Comparison of ENCODE assay signal across 27 cellular contexts in genomic region chr11:60566773-60567172, GRCh38. TPM values are rescaled to one million over a fixed set of nuclear protein-coding genes. Genes with fewer than 3 reads are reported as not detected.
"Had no signal": no experiment of that assay in that cellular context is flagged by ENCODE, and none has a peak within 500 bp of the region (broad histone marks: within the 10 kb centered on the region; RNA-seq: fewer than 3 reads in every experiment).

No MANE protein-coding gene starts in this region.

- DNase-seq: activated CD4-positive, alpha-beta T cell treated with anti-CD3 and anti-CD28 coated beads, Interleukin-2, amount 50 U/mL, for 4 hours; activated CD8-positive, alpha-beta memory T cell treated with anti-CD3 and anti-CD28 coated beads for 24 hours; activated CD8-positive, alpha-beta memory T cell treated with anti-CD3 and anti-CD28 coated beads, Interleukin-2, amount 50 U/mL, for 4 hours; activated T-cell treated with anti-CD3 and anti-CD28 coated beads, Interleukin-2, amount 50 U/mL, for 24 hours; aorta; effector CD4-positive, alpha-beta T cell; foreskin fibroblast; heart right ventricle; islet precursor cell; left cardiac atrium; psoas muscle; right cardiac atrium; stimulated activated CD4-positive, alpha-beta T cell treated with anti-CD3 and anti-CD28 coated beads, Interleukin-4, amount 100 ng/mL, for 24 hours; stimulated activated naive CD8-positive, alpha-beta T cell treated with anti-CD3 and anti-CD28 coated beads, Interleukin-15, Interleukin-2, amounts not matched to agents 100 U/mL and 50 U/mL, for 24 hours had no signal

- H3K27me3 ChIP-seq: heart right ventricle had no signal

- H3K36me3 ChIP-seq: heart right ventricle had no signal

- H3K9me3 ChIP-seq: psoas muscle had no signal

- H3K4me1 ChIP-seq: psoas muscle had no signal

- H3K27ac ChIP-seq: heart right ventricle, psoas muscle had no signal

- H3K4me3 ChIP-seq: heart right ventricle, psoas muscle had no signal

- ATAC-seq: activated naive CD4-positive, alpha-beta T cell treated with anti-CD3 and anti-CD28 coated beads, Interleukin-2, amount 50 U/mL, for 72 hours; activated T-helper 17 cell treated with anti-CD3 and anti-CD28 coated beads, Interleukin-2, amount 50 U/mL, for 72 hours; heart right ventricle; left cardiac atrium; natural killer cell treated with Interleukin-12 subunit alpha and Interleukin-12 subunit beta and Interleukin-15 and Interleukin-18, amount 100 ng/mL, for 72 hours; psoas muscle; right cardiac atrium; stimulated activated naive CD8-positive, alpha-beta T cell treated with anti-CD3 and anti-CD28 coated beads, Interleukin-15, Interleukin-2, amounts not matched to agents 100 U/mL and 50 U/mL, for 24 hours had no signal

RNA-seq across cellular contexts. Expression of gene MS4A13, which starts 51.6 kb away (rescaled TPM):
- total RNA-seq: activated naive CD4-positive, alpha-beta T cell treated with anti-CD3 and anti-CD28 coated beads, Interleukin-2, amount 50 U/mL, for 72 hours; activated T-helper 17 cell treated with anti-CD3 and anti-CD28 coated beads, Interleukin-2, amount 50 U/mL, for 72 hours; aorta; cardiac septum; chondrocyte; epithelial cell of proximal tubule; fibroblast of lung; heart right ventricle; left cardiac atrium; liver; natural killer cell treated with Interleukin-12 subunit alpha and Interleukin-12 subunit beta and Interleukin-15 and Interleukin-18, amount 100 ng/mL, for 72 hours; osteocyte; psoas muscle; right cardiac atrium; subcutaneous adipose tissue; ureter had no signal
- polyA plus RNA-seq: adipose tissue, aorta, fibroblast of lung, heart right ventricle, liver, psoas muscle, right cardiac atrium, thymus had no signal
